ENCODE assay signal across 8 cellular contexts in the genomic region with DNA sequence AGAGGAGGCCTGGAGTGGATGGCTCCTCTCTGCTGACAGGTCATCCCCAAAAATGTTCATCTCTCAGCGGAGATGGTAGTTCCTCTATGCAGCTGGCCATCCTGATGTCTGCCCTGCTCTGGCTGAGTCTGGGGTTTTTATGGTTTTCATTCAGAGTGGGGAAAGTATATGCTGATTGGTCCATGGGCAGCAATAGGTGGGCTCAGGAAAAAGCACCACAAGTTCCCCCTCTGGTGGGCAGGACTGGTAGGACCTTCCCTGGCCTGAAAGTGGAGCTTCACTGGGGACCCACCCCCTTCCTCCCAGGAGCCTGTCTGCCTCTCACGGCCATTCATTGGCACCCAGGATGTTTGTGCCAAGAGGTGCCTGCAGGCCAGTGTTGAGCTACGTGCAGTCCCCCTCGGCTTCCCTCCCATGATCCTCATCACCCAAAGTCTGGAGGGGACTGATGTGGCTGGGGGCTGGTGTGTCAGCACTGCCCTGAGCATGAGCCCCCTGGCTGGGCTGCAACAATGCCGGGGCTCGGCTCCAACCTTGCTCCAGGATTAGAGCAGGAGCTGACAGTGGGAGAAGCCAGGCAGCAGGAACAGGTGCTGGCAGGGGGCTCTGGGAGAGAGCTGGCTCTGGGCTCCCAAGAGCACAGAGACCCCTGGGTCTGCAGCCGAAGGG. TPM values are rescaled to one million over a fixed set of nuclear protein-coding genes. Genes with fewer than 3 reads are reported as not detected.
A peak's percentile ranks its signal among the peaks of the same experiment; 100 is the strongest.
DNase-seq lines count a peak whose midpoint lies in the region; ATAC-seq, FAIRE-seq and TF ChIP-seq lines count a peak whose summit lies in the region.

No MANE protein-coding gene starts in this region.

- no peak for FAIRE-seq in GM19239 (lab: Jason Lieb, UNC)

- no TSS peak for BruUV-seq in mammary epithelial cell (replicated peaks; lab: Mats Ljungman, UMichigan)

- no peaks in the 10 kb centered on the region for H3K27me3 ChIP-seq in Loucy (ENCODE audit: insufficient read depth, low read length, poor library complexity, severe bottlenecking)
- H3K27me3 ChIP-seq in mammary epithelial cell (ENCODE audit: insufficient read depth, low read length) = peaks cover 5% of the 10 kb centered on the region
- peaks cover 2 to 5% of the 10 kb centered on the region in 2 donors for H3K27me3 ChIP-seq in naive thymus-derived CD4-positive, alpha-beta T cell (ENCODE audit: control insufficient read depth in 2 of 2, insufficient read depth in 2 of 2, low read length in 2 of 2)

- H3K4me3 Mint-ChIP-seq in naive thymus-derived CD4-positive, alpha-beta T cell = no peak overlapping the region

- H2AFZ ChIP-seq in Loucy (ENCODE audit: low read length) (no peak overlapping the region), mammary epithelial cell (ENCODE audit: low read depth, low read length) (no peak overlapping the region)

- H4K20me1 ChIP-seq in Loucy (ENCODE audit: insufficient read depth, low read length, poor library complexity, severe bottlenecking) (no peaks in the 10 kb centered on the region), mammary epithelial cell (ENCODE audit: insufficient read depth, low read length) (no peaks in the 10 kb centered on the region)

- H3K36me3 ChIP-seq in Loucy (ENCODE audit: insufficient read depth, low read length) (no peaks in the 10 kb centered on the region), mammary epithelial cell (ENCODE audit: insufficient read depth, low read length) (no peaks in the 10 kb centered on the region)
- H3K36me3 ChIP-seq in naive thymus-derived CD4-positive, alpha-beta T cell (ENCODE audit: control insufficient read depth in 2 of 3, insufficient read depth in 3 of 3, low read length in 3 of 3) = no peaks in the 10 kb centered on the region

- H3K9me3 Mint-ChIP-seq in naive thymus-derived CD4-positive, alpha-beta T cell = peaks cover 0 to 6% (median 0%) of the 10 kb centered on the region in 11 donors

- H3K4me1 ChIP-seq in Loucy (ENCODE audit: insufficient read depth, low read length, poor library complexity, severe bottlenecking) (no peaks in the 10 kb centered on the region), mammary epithelial cell (ENCODE audit: insufficient read depth, low read length) (no peaks in the 10 kb centered on the region)
- H3K4me1 ChIP-seq in naive thymus-derived CD4-positive, alpha-beta T cell (ENCODE audit: control insufficient read depth in 2 of 2, insufficient read depth in 2 of 2, low read length in 2 of 2) = no peaks in the 10 kb centered on the region

- no peaks in the 10 kb centered on the region for H3K36me3 Mint-ChIP-seq in naive thymus-derived CD4-positive, alpha-beta T cell

- no peaks in the 10 kb centered on the region for H3K4me1 Mint-ChIP-seq in naive thymus-derived CD4-positive, alpha-beta T cell

- 56% methylated on average over 3 of the region's 7 CpGs for WGBS in mammary epithelial cell (ENCODE audit: low coverage, missing lambda C conversion rate)

- TF ChIP-seq CTCF in Loucy (conservative IDR thresholded peaks at IDR 0.05; ENCODE audit: low read length) (peak; percentile 33), mammary epithelial cell (conservative IDR thresholded peaks at IDR 0.05 in 1 of 2, IDR thresholded peaks at IDR 0.05 in 1 of 2; ENCODE audit: extremely low read depth in 1 of 2, insufficient read depth in 1 of 2, low read depth in 1 of 2, low read length in 2 of 2) (peak; percentile 19 to 29)

- H3K79me2 ChIP-seq in Loucy (ENCODE audit: insufficient read depth, low read length) (no peaks in the 10 kb centered on the region), mammary epithelial cell (ENCODE audit: insufficient read depth, low read length) (no peaks in the 10 kb centered on the region)

- no peak overlapping the region for H3K27ac ChIP-seq in mammary epithelial cell (ENCODE audit: insufficient read depth, low read depth, low read length)
- no peak overlapping the region for H3K27ac ChIP-seq in naive thymus-derived CD4-positive, alpha-beta T cell (ENCODE audit: low read depth, low read length)

- peaks cover 4% of the 10 kb centered on the region; the same call in 1 of the 2 replicates for H3K9me3 ChIP-seq in Loucy (ENCODE audit: insufficient read depth, low read depth, low read length)
- no peaks in the 10 kb centered on the region for H3K9me3 ChIP-seq in mammary epithelial cell (replicated peaks; ENCODE audit: insufficient read depth, low read length)
- no peaks in the 10 kb centered on the region for H3K9me3 ChIP-seq in naive thymus-derived CD4-positive, alpha-beta T cell (ENCODE audit: control insufficient read depth in 2 of 3, low read length in 3 of 3)

- DNase-seq in DMS53 (lab: John Stamatoyannopoulos, UW) = peak; percentile 6
- no peak for DNase-seq in DMS53 treated with DMSO at 0.1 percent for 48 hours (lab: John Stamatoyannopoulos, UW; ENCODE audit: unreplicated experiment)
- DNase-seq in mammary epithelial cell = no peak
- no peak for DNase-seq in naive thymus-derived CD4-positive, alpha-beta T cell
- DNase-seq in amygdala (lab: John Stamatoyannopoulos, UW) = no peak
- DNase-seq in GM19239 (ENCODE audit: insufficient read length, low spot score) = no peak

- H3K4me3 ChIP-seq in Loucy (ENCODE audit: low read length, poor library complexity, severe bottlenecking) (no peak overlapping the region), mammary epithelial cell (replicated peaks in 1 of 3; ENCODE audit: insufficient read depth in 1 of 3, low read depth in 2 of 3, low read length in 3 of 3) (no peak overlapping the region)
- H3K4me3 ChIP-seq in naive thymus-derived CD4-positive, alpha-beta T cell (ENCODE audit: low read length) = no peak overlapping the region

- H3K9me2 ChIP-seq in Loucy (replicated peaks; ENCODE audit: low read depth, low read length) = no peaks in the 10 kb centered on the region

- ATAC-seq in naive thymus-derived CD4-positive, alpha-beta T cell = peak; percentile 50
- ATAC-seq in GM18907 (IDR thresholded peaks at IDR 0.05; ENCODE audit: unreplicated experiment) = no peak

- intact Hi-C loops in mammary epithelial cell (cut with micrococcal nuclease) = no loop called here
- intact Hi-C loops in naive thymus-derived CD4-positive, alpha-beta T cell (cut with micrococcal nuclease) = no loop called here

- H3K27ac Mint-ChIP-seq in naive thymus-derived CD4-positive, alpha-beta T cell = no peak overlapping the region

- in situ Hi-C loops in mammary epithelial cell (cut with MboI; ENCODE audit: low sequenced_read_pairs in 2 of 2) = loop anchor here in 1 of 2 donors (25.0 kb wide), 1 partner anchor 88 kb away; no protein-coding TSS in a partner anchor

- H3K4me2 ChIP-seq in Loucy (ENCODE audit: low read depth, low read length, poor library complexity, severe bottlenecking) (no peak overlapping the region), mammary epithelial cell (ENCODE audit: insufficient read depth, low read depth, low read length) (no peak overlapping the region)

- CTCF ChIA-PET in mammary epithelial cell (lab: Charles Lee; ENCODE audit: low non-redundant PET) = interaction anchor here (0.6 to 0.7 kb wide), 2 partner anchors 72 to 93 kb away, joined by 3 read pairs; no protein-coding TSS in a partner anchor
- CTCF ChIA-PET in naive thymus-derived CD4-positive, alpha-beta T cell (lab: Charles Lee) = no interaction called here

- H3K27me3 Mint-ChIP-seq in naive thymus-derived CD4-positive, alpha-beta T cell = peaks cover 21 to 34% (median 31%) of the 10 kb centered on the region in 5 donors

- no peaks in the 10 kb centered on the region for H3F3A ChIP-seq in Loucy (ENCODE audit: low read depth)

- POLR2A ChIA-PET in naive thymus-derived CD4-positive, alpha-beta T cell (lab: Charles Lee) = no interaction called here

- H3K9ac ChIP-seq in Loucy (ENCODE audit: low read depth, low read length, poor library complexity, severe bottlenecking) (no peak overlapping the region), mammary epithelial cell (ENCODE audit: insufficient read depth, low read length) (no peak overlapping the region)

- dilution Hi-C loops in mammary epithelial cell (cut with HindIII; ENCODE audit: low sequenced_read_pairs) = loop anchor here (5.0 kb wide), 1 partner anchor 47 kb away; no protein-coding TSS in a partner anchor

RNA-seq across cellular contexts. Expression of gene BLOC1S6, which starts 13.1 kb away (rescaled TPM):
- total RNA-seq in mammary epithelial cell = 10 to 100 TPM; 38.0 to 49.2 TPM
- polyA plus RNA-seq in mammary epithelial cell = 10.8 TPM
- polyA minus RNA-seq in mammary epithelial cell = 49.5 TPM
- 10 to 100 TPM; 34.4 to 63.9 (median 50.9) TPM for total RNA-seq in naive thymus-derived CD4-positive, alpha-beta T cell
- polyA plus RNA-seq in naive thymus-derived CD4-positive, alpha-beta T cell = 10 to 100 TPM; 49.4 to 51.8 TPM

RNA-seq across cellular contexts. Expression of gene SLC30A4, which starts 51.5 kb away (rescaled TPM):
- total RNA-seq in mammary epithelial cell = 10 to 100 TPM in 1 of 2 donors, 1 to 10 TPM in 1; 6.8 to 11.2 TPM
- polyA plus RNA-seq in mammary epithelial cell = 3.1 TPM
- 12.7 TPM for polyA minus RNA-seq in mammary epithelial cell
- 1 to 10 TPM; 2.6 to 4.4 (median 3.0) TPM for total RNA-seq in naive thymus-derived CD4-positive, alpha-beta T cell
- polyA plus RNA-seq in naive thymus-derived CD4-positive, alpha-beta T cell = 1 to 10 TPM; 2.0 to 2.9 TPM
